ENCODE assay signal across 1 cellular context in genomic region chr1:155575608-155576007, GRCh38.
TF ChIP-seq lines count a peak whose summit lies in the region.

No MANE protein-coding gene starts in this region.

TF ChIP-seq in HEK293, 187 proteins besides CTCF, POLR2A, EP300 and RAD21 (continued from another document and continues in another):
- TF ChIP-seq, protein P1, sequence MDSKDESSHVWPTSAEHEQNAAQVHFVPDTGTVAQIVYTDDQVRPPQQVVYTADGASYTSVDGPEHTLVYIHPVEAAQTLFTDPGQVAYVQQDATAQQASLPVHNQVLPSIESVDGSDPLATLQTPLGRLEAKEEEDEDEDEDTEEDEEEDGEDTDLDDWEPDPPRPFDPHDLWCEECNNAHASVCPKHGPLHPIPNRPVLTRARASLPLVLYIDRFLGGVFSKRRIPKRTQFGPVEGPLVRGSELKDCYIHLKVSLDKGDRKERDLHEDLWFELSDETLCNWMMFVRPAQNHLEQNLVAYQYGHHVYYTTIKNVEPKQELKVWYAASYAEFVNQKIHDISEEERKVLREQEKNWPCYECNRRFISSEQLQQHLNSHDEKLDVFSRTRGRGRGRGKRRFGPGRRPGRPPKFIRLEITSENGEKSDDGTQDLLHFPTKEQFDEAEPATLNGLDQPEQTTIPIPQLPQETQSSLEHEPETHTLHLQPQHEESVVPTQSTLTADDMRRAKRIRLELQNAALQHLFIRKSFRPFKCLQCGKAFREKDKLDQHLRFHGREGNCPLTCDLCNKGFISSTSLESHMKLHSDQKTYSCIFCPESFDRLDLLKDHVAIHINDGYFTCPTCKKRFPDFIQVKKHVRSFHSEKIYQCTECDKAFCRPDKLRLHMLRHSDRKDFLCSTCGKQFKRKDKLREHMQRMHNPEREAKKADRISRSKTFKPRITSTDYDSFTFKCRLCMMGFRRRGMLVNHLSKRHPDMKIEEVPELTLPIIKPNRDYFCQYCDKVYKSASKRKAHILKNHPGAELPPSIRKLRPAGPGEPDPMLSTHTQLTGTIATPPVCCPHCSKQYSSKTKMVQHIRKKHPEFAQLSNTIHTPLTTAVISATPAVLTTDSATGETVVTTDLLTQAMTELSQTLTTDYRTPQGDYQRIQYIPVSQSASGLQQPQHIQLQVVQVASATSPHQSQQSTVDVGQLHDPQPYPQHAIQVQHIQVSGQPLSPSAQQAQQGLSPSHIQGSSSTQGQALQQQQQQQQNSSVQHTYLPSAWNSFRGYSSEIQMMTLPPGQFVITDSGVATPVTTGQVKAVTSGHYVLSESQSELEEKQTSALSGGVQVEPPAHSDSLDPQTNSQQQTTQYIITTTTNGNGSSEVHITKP (tag by site-specific recombination; IDR thresholded peaks at IDR 0.05): 0 out of 2 replicates have a peak, but pooled peaks have one; percentile 1
- TF ChIP-seq ZXDB (tag by site-specific recombination; IDR thresholded peaks at IDR 0.05) (peak; percentile 87), ZNF146 (tag by site-specific recombination; IDR thresholded peaks at IDR 0.05) (peak; percentile 5; the same call in 1 of the 2 replicates), AEBP2 (tag by site-specific recombination; IDR thresholded peaks at IDR 0.05; ENCODE audit: borderline replicate concordance) (peak; percentile 78; the same call in 1 of the 2 replicates), ZNF580 (tag by site-specific recombination; IDR thresholded peaks at IDR 0.05) (peak; percentile 85), ZBTB21 (tag by site-specific recombination; IDR thresholded peaks at IDR 0.05) (peak; percentile 76), ZNF24 (tag by site-specific recombination; IDR thresholded peaks at IDR 0.05) (peak; percentile 43; the same call in 1 of the 2 replicates), ZFP3 (tag by site-specific recombination; IDR thresholded peaks at IDR 0.05; ENCODE audit: low read depth) (peak; percentile 60; the same call in 1 of the 2 replicates), ZNF501 (tag by site-specific recombination; IDR thresholded peaks at IDR 0.05) (peak; percentile 75; the same call in 1 of the 2 replicates), ZNF426 (tag by site-specific recombination; IDR thresholded peaks at IDR 0.05) (peak; percentile 99), ZNF223 (tag by site-specific recombination; IDR thresholded peaks at IDR 0.05) (0 out of 2 replicates have a peak, but pooled peaks have one; percentile 51), ZNF18 (tag by site-specific recombination; IDR thresholded peaks at IDR 0.05) (0 out of 2 replicates have a peak, but pooled peaks have one; percentile 46), ZNF514 (tag by site-specific recombination; IDR thresholded peaks at IDR 0.05) (peak; percentile 64; the same call in 1 of the 2 replicates), ZNF558 (tag by site-specific recombination; IDR thresholded peaks at IDR 0.05) (peak; percentile 87), OVOL3 (tag by site-specific recombination; IDR thresholded peaks at IDR 0.05) (peak; percentile 72; the same call in 1 of the 2 replicates), ZNF394 (tag by site-specific recombination; IDR thresholded peaks at IDR 0.05; ENCODE audit: borderline replicate concordance) (peak; percentile 99), ZNF19 (tag by site-specific recombination; IDR thresholded peaks at IDR 0.05; ENCODE audit: low read depth) (peak; percentile 93), ZNF341 (tag by site-specific recombination; IDR thresholded peaks at IDR 0.05; ENCODE audit: low read depth) (peak; percentile 38; the same call in 1 of the 2 replicates), ZBTB11 (tag by site-specific recombination; conservative IDR thresholded peaks at IDR 0.05; ENCODE audit: low read depth) (peak; percentile 85), ZNF202 (tag by site-specific recombination; IDR thresholded peaks at IDR 0.05; ENCODE audit: borderline replicate concordance) (peak; percentile 93; the same call in 1 of the 2 replicates), MZF1 (tag by site-specific recombination; IDR thresholded peaks at IDR 0.05; ENCODE audit: borderline replicate concordance) (peak; percentile 18; the same call in 1 of the 2 replicates), ZNF529 (tag by site-specific recombination; IDR thresholded peaks at IDR 0.05; ENCODE audit: insufficient replicate concordance) (peak; percentile 15), ZNF292 (tag by site-specific recombination; IDR thresholded peaks at IDR 0.05; ENCODE audit: borderline replicate concordance, low read depth) (peak; percentile 87; the same call in 1 of the 2 replicates), ZSCAN23 (tag by site-specific recombination; IDR thresholded peaks at IDR 0.05) (0 out of 2 replicates have a peak, but pooled peaks have one; percentile 32), ZNF140 (tag by site-specific recombination; IDR thresholded peaks at IDR 0.05) (peak; percentile 79; the same call in 1 of the 2 replicates), ZNF266 (tag by site-specific recombination; IDR thresholded peaks at IDR 0.05; ENCODE audit: low read depth) (peak; percentile 91), ZNF354C (tag by site-specific recombination; IDR thresholded peaks at IDR 0.05; ENCODE audit: borderline replicate concordance, low read depth) (peak; percentile 79; the same call in 1 of the 2 replicates), ZNF510 (tag by site-specific recombination; IDR thresholded peaks at IDR 0.05; ENCODE audit: insufficient replicate concordance) (peak; percentile 91), ZNF302 (tag by site-specific recombination; IDR thresholded peaks at IDR 0.05; ENCODE audit: low read depth) (0 out of 2 replicates have a peak, but pooled peaks have one; percentile 49), ZNF623 (tag by site-specific recombination; IDR thresholded peaks at IDR 0.05) (peak; percentile 89), ZNF791 (tag by site-specific recombination; IDR thresholded peaks at IDR 0.05) (peak; percentile 73; the same call in 1 of the 2 replicates), ZNF560 (tag by site-specific recombination; IDR thresholded peaks at IDR 0.05; ENCODE audit: borderline replicate concordance) (peak; percentile 95), KLF7 (tag by site-specific recombination; IDR thresholded peaks at IDR 0.05; ENCODE audit: borderline replicate concordance) (peak; percentile 29; the same call in 1 of the 2 replicates), ZNF155 (tag by site-specific recombination; IDR thresholded peaks at IDR 0.05) (0 out of 2 replicates have a peak, but pooled peaks have one; percentile 38), ZNF555 (tag by site-specific recombination; conservative IDR thresholded peaks at IDR 0.05) (peak; percentile 98), WT1 (tag by site-specific recombination; IDR thresholded peaks at IDR 0.05) (peak; percentile 18; the same call in 1 of the 2 replicates), ZNF664 (tag by site-specific recombination; IDR thresholded peaks at IDR 0.05) (peak; percentile 92), ZNF629 (tag by site-specific recombination; IDR thresholded peaks at IDR 0.05) (peak; percentile 75), ZNF654 (tag by site-specific recombination; IDR thresholded peaks at IDR 0.05; ENCODE audit: low read depth) (peak; percentile 56), ZNF433 (tag by site-specific recombination; IDR thresholded peaks at IDR 0.05; ENCODE audit: low read depth) (peak; percentile 90), ZBTB8A (tag by site-specific recombination; IDR thresholded peaks at IDR 0.05) (peak; percentile 91), ZBTB1 (tag by site-specific recombination; IDR thresholded peaks at IDR 0.05) (peak; percentile 75; the same call in 1 of the 2 replicates), ZNF214 (tag by site-specific recombination; IDR thresholded peaks at IDR 0.05; ENCODE audit: borderline replicate concordance) (peak; percentile 12; the same call in 1 of the 2 replicates)
- TF ChIP-seq, protein P2, sequence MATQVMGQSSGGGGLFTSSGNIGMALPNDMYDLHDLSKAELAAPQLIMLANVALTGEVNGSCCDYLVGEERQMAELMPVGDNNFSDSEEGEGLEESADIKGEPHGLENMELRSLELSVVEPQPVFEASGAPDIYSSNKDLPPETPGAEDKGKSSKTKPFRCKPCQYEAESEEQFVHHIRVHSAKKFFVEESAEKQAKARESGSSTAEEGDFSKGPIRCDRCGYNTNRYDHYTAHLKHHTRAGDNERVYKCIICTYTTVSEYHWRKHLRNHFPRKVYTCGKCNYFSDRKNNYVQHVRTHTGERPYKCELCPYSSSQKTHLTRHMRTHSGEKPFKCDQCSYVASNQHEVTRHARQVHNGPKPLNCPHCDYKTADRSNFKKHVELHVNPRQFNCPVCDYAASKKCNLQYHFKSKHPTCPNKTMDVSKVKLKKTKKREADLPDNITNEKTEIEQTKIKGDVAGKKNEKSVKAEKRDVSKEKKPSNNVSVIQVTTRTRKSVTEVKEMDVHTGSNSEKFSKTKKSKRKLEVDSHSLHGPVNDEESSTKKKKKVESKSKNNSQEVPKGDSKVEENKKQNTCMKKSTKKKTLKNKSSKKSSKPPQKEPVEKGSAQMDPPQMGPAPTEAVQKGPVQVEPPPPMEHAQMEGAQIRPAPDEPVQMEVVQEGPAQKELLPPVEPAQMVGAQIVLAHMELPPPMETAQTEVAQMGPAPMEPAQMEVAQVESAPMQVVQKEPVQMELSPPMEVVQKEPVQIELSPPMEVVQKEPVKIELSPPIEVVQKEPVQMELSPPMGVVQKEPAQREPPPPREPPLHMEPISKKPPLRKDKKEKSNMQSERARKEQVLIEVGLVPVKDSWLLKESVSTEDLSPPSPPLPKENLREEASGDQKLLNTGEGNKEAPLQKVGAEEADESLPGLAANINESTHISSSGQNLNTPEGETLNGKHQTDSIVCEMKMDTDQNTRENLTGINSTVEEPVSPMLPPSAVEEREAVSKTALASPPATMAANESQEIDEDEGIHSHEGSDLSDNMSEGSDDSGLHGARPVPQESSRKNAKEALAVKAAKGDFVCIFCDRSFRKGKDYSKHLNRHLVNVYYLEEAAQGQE (tag by site-specific recombination; IDR thresholded peaks at IDR 0.05): peak; percentile 83
- TF ChIP-seq, protein P3, sequence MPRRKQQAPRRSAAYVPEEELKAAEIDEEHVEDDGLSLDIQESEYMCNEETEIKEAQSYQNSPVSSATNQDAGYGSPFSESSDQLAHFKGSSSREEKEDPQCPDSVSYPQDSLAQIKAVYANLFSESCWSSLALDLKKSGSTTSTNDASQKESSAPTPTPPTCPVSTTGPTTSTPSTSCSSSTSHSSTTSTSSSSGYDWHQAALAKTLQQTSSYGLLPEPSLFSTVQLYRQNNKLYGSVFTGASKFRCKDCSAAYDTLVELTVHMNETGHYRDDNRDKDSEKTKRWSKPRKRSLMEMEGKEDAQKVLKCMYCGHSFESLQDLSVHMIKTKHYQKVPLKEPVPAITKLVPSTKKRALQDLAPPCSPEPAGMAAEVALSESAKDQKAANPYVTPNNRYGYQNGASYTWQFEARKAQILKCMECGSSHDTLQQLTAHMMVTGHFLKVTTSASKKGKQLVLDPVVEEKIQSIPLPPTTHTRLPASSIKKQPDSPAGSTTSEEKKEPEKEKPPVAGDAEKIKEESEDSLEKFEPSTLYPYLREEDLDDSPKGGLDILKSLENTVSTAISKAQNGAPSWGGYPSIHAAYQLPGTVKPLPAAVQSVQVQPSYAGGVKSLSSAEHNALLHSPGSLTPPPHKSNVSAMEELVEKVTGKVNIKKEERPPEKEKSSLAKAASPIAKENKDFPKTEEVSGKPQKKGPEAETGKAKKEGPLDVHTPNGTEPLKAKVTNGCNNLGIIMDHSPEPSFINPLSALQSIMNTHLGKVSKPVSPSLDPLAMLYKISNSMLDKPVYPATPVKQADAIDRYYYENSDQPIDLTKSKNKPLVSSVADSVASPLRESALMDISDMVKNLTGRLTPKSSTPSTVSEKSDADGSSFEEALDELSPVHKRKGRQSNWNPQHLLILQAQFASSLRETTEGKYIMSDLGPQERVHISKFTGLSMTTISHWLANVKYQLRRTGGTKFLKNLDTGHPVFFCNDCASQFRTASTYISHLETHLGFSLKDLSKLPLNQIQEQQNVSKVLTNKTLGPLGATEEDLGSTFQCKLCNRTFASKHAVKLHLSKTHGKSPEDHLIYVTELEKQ (tag by site-specific recombination; IDR thresholded peaks at IDR 0.05; ENCODE audit: borderline replicate concordance): peak; percentile 48; the same call in 1 of the 2 replicates
